In the genomic region with DNA sequence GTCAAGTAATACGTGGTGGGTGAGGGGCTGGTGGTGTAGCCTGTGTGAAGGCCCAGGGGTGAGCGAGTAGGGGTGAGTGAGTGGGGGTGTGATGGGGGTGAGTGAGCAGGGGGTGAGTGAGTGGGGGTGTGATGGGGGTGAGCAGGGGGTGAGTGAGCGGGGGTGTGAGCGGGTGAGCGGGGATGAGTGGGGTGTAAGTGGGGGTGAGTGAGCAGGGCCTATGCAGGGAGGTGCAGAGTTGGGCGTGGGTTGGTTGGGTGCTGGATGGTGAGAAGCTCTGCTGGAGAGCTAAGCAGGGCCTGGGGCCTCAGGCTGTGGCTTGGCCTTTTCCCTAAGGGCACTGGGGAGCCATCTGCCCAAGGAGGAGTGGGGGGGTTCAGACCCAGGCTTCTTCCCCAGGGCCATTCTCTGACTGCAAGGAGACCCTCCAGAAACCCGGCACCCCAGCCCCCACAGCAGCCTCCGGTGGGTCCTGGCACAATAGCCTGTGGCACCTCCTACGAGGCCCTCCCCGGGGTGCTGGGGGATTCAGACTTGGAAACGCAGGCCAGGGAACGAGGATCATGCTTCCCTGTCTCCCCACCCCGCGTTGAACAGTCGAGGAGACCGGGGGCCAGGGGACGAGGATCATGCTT, we compare ENCODE assay signal across 10 cellular contexts. TPM values are rescaled to one million over a fixed set of nuclear protein-coding genes. Genes with fewer than 3 reads are reported as not detected.
DNase-seq lines count a peak whose midpoint lies in the region; ATAC-seq and TF ChIP-seq lines count a peak whose summit lies in the region.
"Had no signal": no experiment of that assay in that cellular context is flagged by ENCODE, and none has a peak within 500 bp of the region (broad histone marks: within the 10 kb centered on the region; RNA-seq: fewer than 3 reads in every experiment).

No MANE protein-coding gene starts in this region.

- no peak overlapping the region for H3K4me3 ChIP-seq in BLaER1 treated with 17β-estradiol and CSF1 and Interleukin-3, amounts not matched to agents 10 nM and 100 nM
- peak overlapping the region; percentile 11 for H3K4me3 ChIP-seq in naive thymus-derived CD4-positive, alpha-beta T cell (ENCODE audit: low read length)
- H3K4me3 ChIP-seq in MG63, result no peak overlapping the region
- H3K4me3 ChIP-seq: GM23338 had no signal

- DNase-seq in activated CD8-positive, alpha-beta memory T cell treated with anti-CD3 and anti-CD28 coated beads, Interleukin-2, amount 50 U/mL, for 4 hours, result peak; percentile 39
- DNase-seq in naive thymus-derived CD4-positive, alpha-beta T cell, result peak in 1 of 9 donors; percentile 16
- DNase-seq in MG63 (no peak), osteocyte (ENCODE audit: extremely low spot score, unreplicated experiment) (no peak)
- DNase-seq: NCI-H187 had no signal

- POLR2A ChIA-PET in naive thymus-derived CD4-positive, alpha-beta T cell (lab: Charles Lee), result interaction anchor here (1.2 to 2.3 kb wide), 2 partner anchors 28 to 30 kb away, joined by 3 to 10 read pairs; a partner anchor contains a TSS

- peaks cover 0 to 100% (median 22%) of the 10 kb centered on the region in 11 experiments; a peak in 11 of 22 replicates for H4K20me1 ChIP-seq in BLaER1 treated with 17β-estradiol and CSF1 and Interleukin-3, amounts not matched to agents 10 nM and 100 nM

- no peaks in the 10 kb centered on the region for H3K27me3 ChIP-seq in BLaER1 treated with 17β-estradiol and CSF1 and Interleukin-3, amounts not matched to agents 10 nM and 100 nM
- no peaks in the 10 kb centered on the region for H3K27me3 ChIP-seq in naive thymus-derived CD4-positive, alpha-beta T cell (ENCODE audit: control insufficient read depth in 2 of 2, insufficient read depth in 2 of 2, low read length in 2 of 2)
- no peaks in the 10 kb centered on the region for H3K27me3 ChIP-seq in MG63

- H3K36me3 Mint-ChIP-seq in naive thymus-derived CD4-positive, alpha-beta T cell, result peaks cover 0 to 16% (median under 1%) of the 10 kb centered on the region in 5 donors
- H3K36me3 Mint-ChIP-seq in osteocyte (ENCODE audit: unreplicated experiment), result no peaks in the 10 kb centered on the region

- peak; percentile 8 for ATAC-seq in HG03342 (IDR thresholded peaks at IDR 0.05; ENCODE audit: unreplicated experiment)
- ATAC-seq in naive thymus-derived CD4-positive, alpha-beta T cell, result peak; percentile 20
- no peak for ATAC-seq in HG03442 (IDR thresholded peaks at IDR 0.05; ENCODE audit: unreplicated experiment)
- ATAC-seq in GM21723 (IDR thresholded peaks at IDR 0.05; ENCODE audit: unreplicated experiment), result no peak

- no peaks in the 10 kb centered on the region for H3K27me3 Mint-ChIP-seq in naive thymus-derived CD4-positive, alpha-beta T cell
- no peaks in the 10 kb centered on the region for H3K27me3 Mint-ChIP-seq in osteocyte (ENCODE audit: unreplicated experiment)

- peaks cover 64 to 74% (median 69%) of the 10 kb centered on the region in 10 experiments for H3K4me1 ChIP-seq in BLaER1 treated with 17β-estradiol and CSF1 and Interleukin-3, amounts not matched to agents 10 nM and 100 nM
- H3K4me1 ChIP-seq in naive thymus-derived CD4-positive, alpha-beta T cell (ENCODE audit: control insufficient read depth in 2 of 2, insufficient read depth in 2 of 2, low read length in 2 of 2), result peaks cover 20 to 49% of the 10 kb centered on the region in 2 donors

- H3K9ac ChIP-seq in BLaER1 treated with 17β-estradiol and CSF1 and Interleukin-3, amounts not matched to agents 10 nM and 100 nM, result peak overlapping the region in 6 of 11 experiments; percentile 43 to 75 (median 62); a peak in 10 of 22 replicates

- H3K4me2 ChIP-seq in BLaER1 treated with 17β-estradiol and CSF1 and Interleukin-3, amounts not matched to agents 10 nM and 100 nM, result peak overlapping the region; percentile 84 to 96 (median 91); a peak in 21 of 22 replicates
- H3K4me2 ChIP-seq: GM23338 had no signal

- no peak for TF ChIP-seq CTCF in osteocyte (IDR thresholded peaks at IDR 0.05)

- CTCF ChIA-PET in naive thymus-derived CD4-positive, alpha-beta T cell (lab: Charles Lee), result interaction anchor here (1.4 kb wide), 2 partner anchors 13 to 53 kb away, joined by 3 read pairs; no protein-coding TSS in a partner anchor

- H3K27ac Mint-ChIP-seq in naive thymus-derived CD4-positive, alpha-beta T cell, result peak overlapping the region; percentile 27 to 97 (median 86)
- no peak overlapping the region for H3K27ac Mint-ChIP-seq in osteocyte (ENCODE audit: unreplicated experiment)

- H3K27ac ChIP-seq in BLaER1 treated with 17β-estradiol and CSF1 and Interleukin-3, amounts not matched to agents 10 nM and 100 nM, result peak overlapping the region in 9 of 11 experiments; percentile 53 to 90 (median 74); a peak in 18 of 22 replicates
- H3K27ac ChIP-seq in naive thymus-derived CD4-positive, alpha-beta T cell (ENCODE audit: low read depth, low read length), result peak overlapping the region; percentile 55

- peaks cover 0 to 5% (median 0%) of the 10 kb centered on the region in 11 experiments; a peak in 1 of 22 replicates for H3K9me3 ChIP-seq in BLaER1 treated with 17β-estradiol and CSF1 and Interleukin-3, amounts not matched to agents 10 nM and 100 nM (replicated peaks in 1 of 11)
- no peaks in the 10 kb centered on the region for H3K9me3 ChIP-seq in naive thymus-derived CD4-positive, alpha-beta T cell (ENCODE audit: control insufficient read depth in 2 of 3, low read length in 3 of 3)
- no peaks in the 10 kb centered on the region for H3K9me3 ChIP-seq in MG63

- H3K4me3 Mint-ChIP-seq in naive thymus-derived CD4-positive, alpha-beta T cell, result peak overlapping the region in 9 of 10 donors; percentile 48 to 87 (median 71)
- no peak overlapping the region for H3K4me3 Mint-ChIP-seq in osteocyte (ENCODE audit: unreplicated experiment)
- H3K4me3 Mint-ChIP-seq: GM23338 had no signal

- peaks cover 13 to 43% (median 27%) of the 10 kb centered on the region in 7 donors for H3K4me1 Mint-ChIP-seq in naive thymus-derived CD4-positive, alpha-beta T cell
- H3K4me1 Mint-ChIP-seq in osteocyte (ENCODE audit: unreplicated experiment), result peaks cover 31% of the 10 kb centered on the region

- H3K9me3 Mint-ChIP-seq in naive thymus-derived CD4-positive, alpha-beta T cell, result no peaks in the 10 kb centered on the region
- no peaks in the 10 kb centered on the region for H3K9me3 Mint-ChIP-seq in osteocyte (ENCODE audit: unreplicated experiment)
- H3K9me3 Mint-ChIP-seq: GM23338 had no signal

- intact Hi-C loops in naive thymus-derived CD4-positive, alpha-beta T cell (cut with micrococcal nuclease), result loop anchor here (1.0 to 2.0 kb wide), 4 partner anchors 29 to 71 kb away; a partner anchor contains a TSS

- H3K36me3 ChIP-seq in BLaER1 treated with 17β-estradiol and CSF1 and Interleukin-3, amounts not matched to agents 10 nM and 100 nM, result peaks cover 20 to 92% (median 38%) of the 10 kb centered on the region in 11 experiments; a peak in 19 of 22 replicates
- H3K36me3 ChIP-seq in naive thymus-derived CD4-positive, alpha-beta T cell (ENCODE audit: control insufficient read depth in 2 of 3, insufficient read depth in 3 of 3, low read length in 3 of 3), result peaks cover 0 to 46% (median 6%) of the 10 kb centered on the region in 3 experiments
- H3K36me3 ChIP-seq in MG63, result no peaks in the 10 kb centered on the region

RNA-seq across cellular contexts. Expression of a gene that starts 30.4 kb away (rescaled TPM):
- total RNA-seq in naive thymus-derived CD4-positive, alpha-beta T cell, result 100 to 1,000 TPM in 1 of 5 experiments, 10 to 100 TPM in 4; 33.8 to 120 (median 41.2) TPM
- polyA plus RNA-seq in naive thymus-derived CD4-positive, alpha-beta T cell, result 10 to 100 TPM in 1 of 2 donors, 1 to 10 TPM in 1; 6.5 to 12.1 TPM
- 2.5 and 7.4 TPM in 2 replicates for total RNA-seq in MG63 (2014; rRNA removed; shearing (Covaris generic); ENCODE audit: low replicate concordance)
- 0.70 and 1.6 TPM in 2 replicates for total RNA-seq in osteocyte
- polyA plus RNA-seq: GM23338 had no signal

RNA-seq across cellular contexts. Expression of a gene that starts 40.1 kb away (rescaled TPM):
- total RNA-seq in naive thymus-derived CD4-positive, alpha-beta T cell, result not detected
- polyA plus RNA-seq in naive thymus-derived CD4-positive, alpha-beta T cell, result not detected
- total RNA-seq in MG63 (2014; rRNA removed; shearing (Covaris generic); ENCODE audit: low replicate concordance), result 0.15 and 1.3 TPM in 2 replicates
- 0.16 and 0.37 TPM in 2 replicates for total RNA-seq in osteocyte

Comparison
In these comparisons a context has a peak if more than half of its experiments do, and no peak if none do; other contexts are left out.
1. ATAC-seq: peak in HG03342 (single experiment) and naive thymus-derived CD4-positive, alpha-beta T cell (single experiment); none in HG03442 (single experiment) and GM21723 (single experiment).